5 cellular contexts compared by ENCODE assay signal in the genomic region with DNA sequence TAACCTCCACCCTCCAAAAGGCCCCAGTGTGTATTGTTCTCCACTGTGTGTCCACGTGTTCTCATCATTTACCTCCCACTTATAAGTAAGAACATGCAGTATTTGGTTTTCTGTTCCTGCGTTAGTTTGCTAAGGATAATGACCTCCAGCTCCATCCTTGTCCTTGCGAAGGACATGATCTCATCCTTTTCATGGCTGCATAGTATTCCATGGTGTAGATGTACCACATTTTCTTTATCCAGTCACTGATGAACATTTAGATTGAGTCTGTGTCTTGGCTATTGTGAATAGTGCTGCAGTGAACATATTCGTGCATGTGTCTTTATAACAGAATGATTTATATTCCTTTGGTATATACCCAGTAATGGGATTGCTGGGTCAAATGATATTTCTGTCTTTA.
DNase-seq lines count a peak whose midpoint lies in the region; ATAC-seq, FAIRE-seq and TF ChIP-seq lines count a peak whose summit lies in the region.
"Not testable (repeated sequence)": the region's sequence is repeated elsewhere in the genome, so short reads cannot be mapped to it uniquely, and the experiment has no call there.

No MANE protein-coding gene starts in this region.

- not testable (repeated sequence) for H3K9ac ChIP-seq in K562 (ENCODE audit: insufficient read depth in 1 of 2, low read depth in 2 of 2, low read length in 2 of 2)

- not testable (repeated sequence) for H3K4me1 ChIP-seq in HEK293 (ENCODE audit: control insufficient read depth, insufficient read depth, low read length); K562 (replicated peaks in 1 of 2; ENCODE audit: control insufficient read depth in 2 of 2, insufficient read depth in 2 of 2, low read length in 2 of 2)

- WGBS in K562 (ENCODE audit: insufficient coverage, low coverage, missing lambda C conversion rate) = 2% methylated on average over 4 of the region's 4 CpGs

- not testable (repeated sequence) for H3K27ac ChIP-seq in HEK293 (ENCODE audit: extremely low read depth, low read depth, low read length); K562 (ENCODE audit: extremely low read depth, low read depth, low read length)

- not testable (repeated sequence) for FAIRE-seq in K562 (lab: Jason Lieb, UNC)

- not testable (repeated sequence) for TF ChIP-seq POLR2A in K562 (conservative IDR thresholded peaks at IDR 0.05)

- in situ Hi-C loops in K562 (cut with MboI) = not testable (repeated sequence)

- ATAC-seq in SK-N-SH treated with all-trans-retinoic acid at 6 μM for 48 hours, WTC11, K562: not testable (repeated sequence)

- CTCF ChIA-PET in HEK293 (lab: Yijun Ruan, JAX); WTC11 (lab: Charles Lee); K562 (lab: Yijun Ruan, JAX; ENCODE audit: low intra/inter-chr PET ratio): not testable (repeated sequence)

- intact Hi-C loops in K562 (cut with micrococcal nuclease) = not testable (repeated sequence)

- H3K36me3 ChIP-seq in HEK293 (ENCODE audit: control insufficient read depth in 2 of 2, insufficient read depth in 1 of 2, low read length in 2 of 2); K562 (ENCODE audit: control insufficient read depth, insufficient read depth, low read length): not testable (repeated sequence)

- H3K27me3 Mint-ChIP-seq in WTC11 (ENCODE audit: low read depth); endothelial cell (ENCODE audit: unreplicated experiment): not testable (repeated sequence)

- not testable (repeated sequence) for H2AFZ ChIP-seq in K562 (ENCODE audit: low read depth, low read length)

- not testable (repeated sequence) for TF ChIP-seq RAD21 in K562 (CRISPR knock-in tag; conservative IDR thresholded peaks at IDR 0.05 in 1 of 2, IDR thresholded peaks at IDR 0.05 in 1 of 2)

- H3K27ac Mint-ChIP-seq in WTC11 = not testable (repeated sequence)
- H3K27ac Mint-ChIP-seq in endothelial cell (ENCODE audit: unreplicated experiment) = peak overlapping the region; percentile 20

- H3K9me3 ChIP-seq in HEK293 (ENCODE audit: control insufficient read depth, insufficient read depth, low read depth, low read length); K562 (replicated peaks; ENCODE audit: control insufficient read depth, insufficient read depth, low read depth, low read length): not testable (repeated sequence)

- not testable (repeated sequence) for H4K20me1 ChIP-seq in K562 (replicated peaks; ENCODE audit: control insufficient read depth, insufficient read depth, low read length)

- not testable (repeated sequence) for H3K9me1 ChIP-seq in K562 (ENCODE audit: control insufficient read depth, insufficient read depth, low read length)

- POLR2A ChIA-PET in HEK293 (lab: Yijun Ruan, JAX); WTC11 (lab: Charles Lee); K562 (lab: Yijun Ruan, JAX): not testable (repeated sequence)

- not testable (repeated sequence) for H3K4me3 Mint-ChIP-seq in WTC11
- H3K4me3 Mint-ChIP-seq in endothelial cell (ENCODE audit: unreplicated experiment) = peak overlapping the region; percentile 14

- DNase-seq in WTC11 (ENCODE audit: low spot score); K562 (ENCODE audit: extremely low read depth in 1 of 4, low spot score in 3 of 4); endothelial cell (ENCODE audit: low spot score): not testable (repeated sequence)

- H3K4me1 Mint-ChIP-seq in WTC11 = not testable (repeated sequence)
- H3K4me1 Mint-ChIP-seq in endothelial cell (ENCODE audit: unreplicated experiment) = peaks cover 13% of the 10 kb centered on the region

- not testable (repeated sequence) for BruUV-seq in K562 (replicated peaks; lab: Mats Ljungman, UMichigan)

- not testable (repeated sequence) for TF ChIP-seq EP300 in K562 (IDR thresholded peaks at IDR 0.05; ENCODE audit: low read length)

- H3K79me2 ChIP-seq in K562 (ENCODE audit: control insufficient read depth, insufficient read depth, low read length) = not testable (repeated sequence)

- not testable (repeated sequence) for TF ChIP-seq CTCF in HEK293 (tag by site-specific recombination; IDR thresholded peaks at IDR 0.05); WTC11 (IDR thresholded peaks at IDR 0.05); K562 (IDR thresholded peaks at IDR 0.05 in 2 of 3, conservative IDR thresholded peaks at IDR 0.05 in 1 of 3; ENCODE audit: insufficient read depth in 2 of 3, low read depth in 1 of 3, low read length in 3 of 3); endothelial cell (IDR thresholded peaks at IDR 0.05; ENCODE audit: unreplicated experiment)

- not testable (repeated sequence) for H3K36me3 Mint-ChIP-seq in WTC11; endothelial cell (ENCODE audit: low read depth, unreplicated experiment)

- not testable (repeated sequence) for H3K4me2 ChIP-seq in K562 (ENCODE audit: insufficient read depth, low read length)

- H3K9me3 Mint-ChIP-seq in WTC11 = peaks cover 29% of the 10 kb centered on the region
- H3K9me3 Mint-ChIP-seq in endothelial cell (ENCODE audit: unreplicated experiment) = not testable (repeated sequence)

- H3K27me3 ChIP-seq in K562 (ENCODE audit: control insufficient read depth in 2 of 2, insufficient read depth in 2 of 2, low read length in 2 of 2) = not testable (repeated sequence)

- not testable (repeated sequence) for H3K4me3 ChIP-seq in HEK293 (ENCODE audit: low read depth, low read length); K562

TF ChIP-seq in HEK293, 187 proteins besides CTCF, POLR2A, EP300 and RAD21:
- TF ChIP-seq ZNF146 (tag by site-specific recombination; IDR thresholded peaks at IDR 0.05) = 0 out of 2 replicates have a peak, but pooled peaks have one; percentile 29

TF ChIP-seq in SK-N-SH treated with all-trans-retinoic acid at 6 μM for 48 hours, 23 proteins besides CTCF, POLR2A, EP300 and RAD21:
- TF ChIP-seq ZNF8 (CRISPR knock-in tag; IDR thresholded peaks at IDR 0.05) = peak; percentile 51; the same call in 1 of the 2 replicates

TF ChIP-seq in WTC11, 78 proteins besides CTCF, POLR2A, EP300 and RAD21:
- TF ChIP-seq GTF2I (CRISPR knock-in tag; conservative IDR thresholded peaks at IDR 0.05) = 0 out of 2 replicates have a peak, but pooled peaks have one; percentile 19

TF ChIP-seq in K562, 482 proteins besides CTCF, POLR2A, EP300 and RAD21:
- TF ChIP-seq RBM25 (IDR thresholded peaks at IDR 0.05; ENCODE audit: low read depth, low read length, severe bottlenecking) (peak; percentile 47), ZNF146 (CRISPR knock-in tag; IDR thresholded peaks at IDR 0.05; ENCODE audit: unreplicated experiment) (peak; percentile 93)
